In genomic region chr16:63315229-63315628, GRCh38 we compare ENCODE assay signal across 19 cellular contexts.
DNase-seq lines count a peak whose midpoint lies in the region; ATAC-seq and TF ChIP-seq lines count a peak whose summit lies in the region.
"Had no signal": no experiment of that assay in that cellular context is flagged by ENCODE, and none has a peak within 500 bp of the region (broad histone marks: within the 10 kb centered on the region; RNA-seq: fewer than 3 reads in every experiment).

No MANE protein-coding gene starts in this region.

- TF ChIP-seq RAD21 in liver (IDR thresholded peaks at IDR 0.05): no peak

- DNase-seq in DMS53 treated with DMSO at 0.1 percent for 48 hours (lab: John Stamatoyannopoulos, UW; ENCODE audit: unreplicated experiment) (peak; percentile 9), RWPE2 (ENCODE audit: low spot score) (no peak), progenitor cell of endocrine pancreas (ENCODE audit: low spot score, unreplicated experiment) (no peak), C1 segment of cervical spinal cord (lab: John Stamatoyannopoulos, UW) (no peak), HUDEP-2 (lab: John Stamatoyannopoulos, UW; ENCODE audit: unreplicated experiment in 76 of 76) (no peak), NCI-H69 (lab: John Stamatoyannopoulos, UW) (no peak)
- DNase-seq in T-helper 2 cell treated with Interferon-gamma antibody and Interleukin-4, amounts not matched to agents 5 μg/mL and 100 μg/mL, for 36 hours (ENCODE audit: low spot score): no peak
- DNase-seq: AML-193, GM23248, KBM-7, MV-4-11, NCI-H1694 treated with DMSO at 0.1 percent for 48 hours, NCI-H524, PC-3, SJCRH30 had no signal

- H3K27me3 Mint-ChIP-seq in progenitor cell of endocrine pancreas: no peaks in the 10 kb centered on the region
- H3K27me3 Mint-ChIP-seq in T-helper 2 cell treated with Interferon-gamma antibody and Interleukin-4, amounts not matched to agents 5 μg/mL and 100 μg/mL, for 36 hours (ENCODE audit: low read depth): no peaks in the 10 kb centered on the region

- 25% methylated on average over 1 of the region's 1 CpG for WGBS in liver

- peak overlapping the region in 1 of 2 donors; percentile 53 for H3K9ac ChIP-seq in liver (ENCODE audit: low read depth in 1 of 2, low read length in 2 of 2)
- H3K9ac ChIP-seq: GM23248 had no signal

- H3K36me3 ChIP-seq in RWPE2 (ENCODE audit: low read depth): no peaks in the 10 kb centered on the region
- no peaks in the 10 kb centered on the region for H3K36me3 ChIP-seq in liver (ENCODE audit: control insufficient read depth in 4 of 4, insufficient read depth in 3 of 4, low read depth in 1 of 4, low read length in 3 of 4)
- H3K36me3 ChIP-seq: SJCRH30 had no signal

- H3K4me3 ChIP-seq in RWPE2 (ENCODE audit: severe bottlenecking) (no peak overlapping the region), liver (ENCODE audit: low read depth in 1 of 3, low read length in 3 of 3) (no peak overlapping the region)
- H3K4me3 ChIP-seq: GM23248, SJCRH30 had no signal

- H3K4me1 ChIP-seq in RWPE2 (ENCODE audit: insufficient read depth, poor library complexity, severe bottlenecking): no peaks in the 10 kb centered on the region
- peaks cover 0 to 4% (median 0%) of the 10 kb centered on the region in 4 donors for H3K4me1 ChIP-seq in liver (ENCODE audit: control insufficient read depth in 4 of 4, insufficient read depth in 4 of 4, low read length in 3 of 4)
- H3K4me1 ChIP-seq: SJCRH30 had no signal

- H3K36me3 Mint-ChIP-seq in progenitor cell of endocrine pancreas (ENCODE audit: insufficient read depth): no peaks in the 10 kb centered on the region
- H3K36me3 Mint-ChIP-seq in T-helper 2 cell treated with Interferon-gamma antibody and Interleukin-4, amounts not matched to agents 5 μg/mL and 100 μg/mL, for 36 hours (ENCODE audit: low read depth): no peaks in the 10 kb centered on the region
- H3K36me3 Mint-ChIP-seq: CD14-positive monocyte had no signal

- peak overlapping the region; percentile 35 for H3K27ac Mint-ChIP-seq in progenitor cell of endocrine pancreas
- no peak overlapping the region for H3K27ac Mint-ChIP-seq in T-helper 2 cell treated with Interferon-gamma antibody and Interleukin-4, amounts not matched to agents 5 μg/mL and 100 μg/mL, for 36 hours
- H3K27ac Mint-ChIP-seq: CD14-positive monocyte had no signal

- peaks cover 28% of the 10 kb centered on the region for H3K4me1 Mint-ChIP-seq in progenitor cell of endocrine pancreas (ENCODE audit: low read depth)
- no peaks in the 10 kb centered on the region for H3K4me1 Mint-ChIP-seq in T-helper 2 cell treated with Interferon-gamma antibody and Interleukin-4, amounts not matched to agents 5 μg/mL and 100 μg/mL, for 36 hours (ENCODE audit: low read depth)

- H3K27ac ChIP-seq in RWPE2 (ENCODE audit: poor library complexity, severe bottlenecking) (no peak overlapping the region), liver (ENCODE audit: low read depth in 1 of 2, low read length in 2 of 2) (peak overlapping the region in 1 of 2 donors; percentile 57)
- H3K27ac ChIP-seq: GM23248, RWPE1, SJCRH30 had no signal

- H3K9me3 Mint-ChIP-seq in progenitor cell of endocrine pancreas (ENCODE audit: low read depth): no peaks in the 10 kb centered on the region
- H3K9me3 Mint-ChIP-seq in T-helper 2 cell treated with Interferon-gamma antibody and Interleukin-4, amounts not matched to agents 5 μg/mL and 100 μg/mL, for 36 hours: peaks cover 41% of the 10 kb centered on the region

- 0 out of 3 replicates have a peak, but pooled peaks have one; percentile 42 for ATAC-seq in RWPE2 (ENCODE audit: low read depth)
- ATAC-seq: HCT116, PC-3 had no signal

- TF ChIP-seq CTCF in RWPE2 (IDR thresholded peaks at IDR 0.05; ENCODE audit: poor library complexity, severe bottlenecking): no peak
- no peak for TF ChIP-seq CTCF in liver (IDR thresholded peaks at IDR 0.05; ENCODE audit: low read depth, low read length, missing input control)
- no peak for TF ChIP-seq CTCF in progenitor cell of endocrine pancreas (IDR thresholded peaks at IDR 0.05; ENCODE audit: unreplicated experiment)

- H3K4me3 Mint-ChIP-seq in progenitor cell of endocrine pancreas (ENCODE audit: low read depth): no peak overlapping the region
- no peak overlapping the region for H3K4me3 Mint-ChIP-seq in T-helper 2 cell treated with Interferon-gamma antibody and Interleukin-4, amounts not matched to agents 5 μg/mL and 100 μg/mL, for 36 hours
- H3K4me3 Mint-ChIP-seq: CD14-positive monocyte had no signal

- peaks cover 2% of the 10 kb centered on the region for H3K9me3 ChIP-seq in RWPE2 (ENCODE audit: severe bottlenecking)
- no peaks in the 10 kb centered on the region for H3K9me3 ChIP-seq in liver (ENCODE audit: control insufficient read depth in 4 of 4, low read length in 3 of 4)
- H3K9me3 ChIP-seq: SJCRH30 had no signal

- H3K27me3 ChIP-seq in RWPE2 (ENCODE audit: insufficient read depth, poor library complexity, severe bottlenecking): peaks cover 4% of the 10 kb centered on the region
- no peaks in the 10 kb centered on the region for H3K27me3 ChIP-seq in liver (ENCODE audit: control insufficient read depth in 4 of 4, insufficient read depth in 4 of 4, low read length in 3 of 4)
- H3K27me3 ChIP-seq: SJCRH30 had no signal

TF ChIP-seq in liver, 16 proteins besides CTCF, POLR2A, EP300 and RAD21:
- no peak for TF ChIP-seq MAX (IDR thresholded peaks at IDR 0.05)
- no peak for TF ChIP-seq TAF1 (conservative IDR thresholded peaks at IDR 0.05)
- TF ChIP-seq REST (IDR thresholded peaks at IDR 0.05): peak; percentile 40
- TF ChIP-seq FOXA2 (IDR thresholded peaks at IDR 0.05): peak; percentile 88
- TF ChIP-seq SP1 (IDR thresholded peaks at IDR 0.05): peak; percentile 71
- peak in 1 of 2 donors; percentile 15 for TF ChIP-seq JUND (IDR thresholded peaks at IDR 0.05)
- peak; percentile 81 for TF ChIP-seq FOXA1 (IDR thresholded peaks at IDR 0.05)
- TF ChIP-seq EGR1 (IDR thresholded peaks at IDR 0.05; ENCODE audit: low read depth in 2 of 2): no peak
- TF ChIP-seq NR2F2 (IDR thresholded peaks at IDR 0.05): no peak
- no peak for TF ChIP-seq ZBTB33 (IDR thresholded peaks at IDR 0.05)
- peak in 1 of 2 donors; percentile 7 for TF ChIP-seq RXRA (IDR thresholded peaks at IDR 0.05)
- peak; percentile 21 to 22 for TF ChIP-seq HNF4A (conservative IDR thresholded peaks at IDR 0.05)
- peak; percentile 37 for TF ChIP-seq YY1 (IDR thresholded peaks at IDR 0.05)
- TF ChIP-seq GABPA (IDR thresholded peaks at IDR 0.05 in 1 of 2, conservative IDR thresholded peaks at IDR 0.05 in 1 of 2): no peak
- TF ChIP-seq HNF4G (IDR thresholded peaks at IDR 0.05): no peak
- TF ChIP-seq ATF3 (IDR thresholded peaks at IDR 0.05): no peak
